1 cellular context compared by ENCODE assay signal in genomic region chr17:8123695-8124349, GRCh38.
A peak's percentile ranks its signal among the peaks of the same experiment; 100 is the strongest.
TF ChIP-seq lines count a peak whose summit lies in the region.

HES7 (minus strand) TSS chr17:8124106; CDS start chr17:8124084, 22 bp downstream.

TF ChIP-seq in HEK293, 187 proteins besides CTCF, POLR2A, EP300 and RAD21 (continued from another document and continues in another):
- TF ChIP-seq, protein P1, sequence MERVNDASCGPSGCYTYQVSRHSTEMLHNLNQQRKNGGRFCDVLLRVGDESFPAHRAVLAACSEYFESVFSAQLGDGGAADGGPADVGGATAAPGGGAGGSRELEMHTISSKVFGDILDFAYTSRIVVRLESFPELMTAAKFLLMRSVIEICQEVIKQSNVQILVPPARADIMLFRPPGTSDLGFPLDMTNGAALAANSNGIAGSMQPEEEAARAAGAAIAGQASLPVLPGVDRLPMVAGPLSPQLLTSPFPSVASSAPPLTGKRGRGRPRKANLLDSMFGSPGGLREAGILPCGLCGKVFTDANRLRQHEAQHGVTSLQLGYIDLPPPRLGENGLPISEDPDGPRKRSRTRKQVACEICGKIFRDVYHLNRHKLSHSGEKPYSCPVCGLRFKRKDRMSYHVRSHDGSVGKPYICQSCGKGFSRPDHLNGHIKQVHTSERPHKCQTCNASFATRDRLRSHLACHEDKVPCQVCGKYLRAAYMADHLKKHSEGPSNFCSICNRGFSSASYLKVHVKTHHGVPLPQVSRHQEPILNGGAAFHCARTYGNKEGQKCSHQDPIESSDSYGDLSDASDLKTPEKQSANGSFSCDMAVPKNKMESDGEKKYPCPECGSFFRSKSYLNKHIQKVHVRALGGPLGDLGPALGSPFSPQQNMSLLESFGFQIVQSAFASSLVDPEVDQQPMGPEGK (tag by site-specific recombination; IDR thresholded peaks at IDR 0.05) = peak; percentile 84
- TF ChIP-seq ZNF837 (tag by site-specific recombination; IDR thresholded peaks at IDR 0.05) (no peak), ZNF843 (tag by site-specific recombination; IDR thresholded peaks at IDR 0.05) (no peak), ZNF521 (tag by site-specific recombination; IDR thresholded peaks at IDR 0.05) (no peak), SCRT1 (tag by site-specific recombination; IDR thresholded peaks at IDR 0.05; ENCODE audit: borderline replicate concordance) (no peak), ZNF76 (tag by site-specific recombination; IDR thresholded peaks at IDR 0.05; ENCODE audit: borderline replicate concordance, low read depth) (peak; percentile 63), WT1 (tag by site-specific recombination; IDR thresholded peaks at IDR 0.05) (no peak), ZBTB7A (tag by site-specific recombination; IDR thresholded peaks at IDR 0.05; ENCODE audit: low read depth) (0 out of 2 replicates have a peak, but pooled peaks have one; percentile 9), ZNF621 (tag by site-specific recombination; IDR thresholded peaks at IDR 0.05) (no peak), GLIS1 (tag by site-specific recombination; IDR thresholded peaks at IDR 0.05) (peak; percentile 37; the same call in 1 of the 2 replicates), RBAK (tag by site-specific recombination; IDR thresholded peaks at IDR 0.05) (no peak), ZNF239 (tag by site-specific recombination; IDR thresholded peaks at IDR 0.05) (no peak), ZNF639 (tag by site-specific recombination; IDR thresholded peaks at IDR 0.05) (no peak), ZNF747 (tag by site-specific recombination; IDR thresholded peaks at IDR 0.05) (no peak), ZNF792 (tag by site-specific recombination; IDR thresholded peaks at IDR 0.05) (no peak), ZBTB26 (tag by site-specific recombination; optimal IDR thresholded peaks at IDR 0.05) (no peak), ZNF26 (tag by site-specific recombination; IDR thresholded peaks at IDR 0.05) (no peak), ZNF624 (tag by site-specific recombination; IDR thresholded peaks at IDR 0.05) (no peak), ZNF670 (tag by site-specific recombination; IDR thresholded peaks at IDR 0.05; ENCODE audit: low read depth) (no peak), ZNF529 (tag by site-specific recombination; IDR thresholded peaks at IDR 0.05; ENCODE audit: insufficient replicate concordance) (no peak), ZNF560 (tag by site-specific recombination; IDR thresholded peaks at IDR 0.05; ENCODE audit: borderline replicate concordance) (no peak), ZNF10 (tag by site-specific recombination; IDR thresholded peaks at IDR 0.05) (no peak), ZNF114 (tag by site-specific recombination; IDR thresholded peaks at IDR 0.05) (no peak), ZNF184 (tag by site-specific recombination; IDR thresholded peaks at IDR 0.05) (no peak), ZNF692 (tag by site-specific recombination; IDR thresholded peaks at IDR 0.05) (peak; percentile 10; the same call in 1 of the 2 replicates), ZNF555 (tag by site-specific recombination; conservative IDR thresholded peaks at IDR 0.05) (no peak), ZNF548 (tag by site-specific recombination; IDR thresholded peaks at IDR 0.05) (no peak), ZNF350 (tag by site-specific recombination; IDR thresholded peaks at IDR 0.05) (no peak), ZNF626 (tag by site-specific recombination; IDR thresholded peaks at IDR 0.05) (no peak), ZNF19 (tag by site-specific recombination; IDR thresholded peaks at IDR 0.05; ENCODE audit: low read depth) (no peak), BCL11B (tag by site-specific recombination; IDR thresholded peaks at IDR 0.05; ENCODE audit: low read depth) (no peak), ZNF830 (tag by site-specific recombination; IDR thresholded peaks at IDR 0.05; ENCODE audit: low read depth) (no peak), ZNF37A (tag by site-specific recombination; IDR thresholded peaks at IDR 0.05) (no peak), ZNF148 (tag by site-specific recombination; IDR thresholded peaks at IDR 0.05; ENCODE audit: borderline replicate concordance) (no peak), ZBTB8A (tag by site-specific recombination; IDR thresholded peaks at IDR 0.05) (peak; percentile 65), ZNF266 (tag by site-specific recombination; IDR thresholded peaks at IDR 0.05; ENCODE audit: low read depth) (no peak), ZNF274 (IDR thresholded peaks at IDR 0.05; ENCODE audit: low read length) (no peak), ZNF274 (tag by site-specific recombination; IDR thresholded peaks at IDR 0.05; ENCODE audit: borderline replicate concordance) (no peak), ZNF404 (tag by site-specific recombination; IDR thresholded peaks at IDR 0.05) (no peak), ZNF248 (tag by site-specific recombination; IDR thresholded peaks at IDR 0.05) (no peak), BCL11A (tag by site-specific recombination; IDR thresholded peaks at IDR 0.05; ENCODE audit: low read depth) (no peak; the same call in 1 of the 2 replicates), ZSCAN23 (tag by site-specific recombination; IDR thresholded peaks at IDR 0.05) (no peak), ZNF398 (tag by site-specific recombination; IDR thresholded peaks at IDR 0.05) (peak; percentile 85)
- TF ChIP-seq, protein P2, sequence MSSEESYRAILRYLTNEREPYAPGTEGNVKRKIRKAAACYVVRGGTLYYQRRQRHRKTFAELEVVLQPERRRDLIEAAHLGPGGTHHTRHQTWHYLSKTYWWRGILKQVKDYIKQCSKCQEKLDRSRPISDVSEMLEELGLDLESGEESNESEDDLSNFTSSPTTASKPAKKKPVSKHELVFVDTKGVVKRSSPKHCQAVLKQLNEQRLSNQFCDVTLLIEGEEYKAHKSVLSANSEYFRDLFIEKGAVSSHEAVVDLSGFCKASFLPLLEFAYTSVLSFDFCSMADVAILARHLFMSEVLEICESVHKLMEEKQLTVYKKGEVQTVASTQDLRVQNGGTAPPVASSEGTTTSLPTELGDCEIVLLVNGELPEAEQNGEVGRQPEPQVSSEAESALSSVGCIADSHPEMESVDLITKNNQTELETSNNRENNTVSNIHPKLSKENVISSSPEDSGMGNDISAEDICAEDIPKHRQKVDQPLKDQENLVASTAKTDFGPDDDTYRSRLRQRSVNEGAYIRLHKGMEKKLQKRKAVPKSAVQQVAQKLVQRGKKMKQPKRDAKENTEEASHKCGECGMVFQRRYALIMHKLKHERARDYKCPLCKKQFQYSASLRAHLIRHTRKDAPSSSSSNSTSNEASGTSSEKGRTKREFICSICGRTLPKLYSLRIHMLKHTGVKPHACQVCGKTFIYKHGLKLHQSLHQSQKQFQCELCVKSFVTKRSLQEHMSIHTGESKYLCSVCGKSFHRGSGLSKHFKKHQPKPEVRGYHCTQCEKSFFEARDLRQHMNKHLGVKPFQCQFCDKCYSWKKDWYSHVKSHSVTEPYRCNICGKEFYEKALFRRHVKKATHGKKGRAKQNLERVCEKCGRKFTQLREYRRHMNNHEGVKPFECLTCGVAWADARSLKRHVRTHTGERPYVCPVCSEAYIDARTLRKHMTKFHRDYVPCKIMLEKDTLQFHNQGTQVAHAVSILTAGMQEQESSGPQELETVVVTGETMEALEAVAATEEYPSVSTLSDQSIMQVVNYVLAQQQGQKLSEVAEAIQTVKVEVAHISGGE (tag by site-specific recombination; conservative IDR thresholded peaks at IDR 0.05; ENCODE audit: low read depth) = no peak
- TF ChIP-seq, protein P3, sequence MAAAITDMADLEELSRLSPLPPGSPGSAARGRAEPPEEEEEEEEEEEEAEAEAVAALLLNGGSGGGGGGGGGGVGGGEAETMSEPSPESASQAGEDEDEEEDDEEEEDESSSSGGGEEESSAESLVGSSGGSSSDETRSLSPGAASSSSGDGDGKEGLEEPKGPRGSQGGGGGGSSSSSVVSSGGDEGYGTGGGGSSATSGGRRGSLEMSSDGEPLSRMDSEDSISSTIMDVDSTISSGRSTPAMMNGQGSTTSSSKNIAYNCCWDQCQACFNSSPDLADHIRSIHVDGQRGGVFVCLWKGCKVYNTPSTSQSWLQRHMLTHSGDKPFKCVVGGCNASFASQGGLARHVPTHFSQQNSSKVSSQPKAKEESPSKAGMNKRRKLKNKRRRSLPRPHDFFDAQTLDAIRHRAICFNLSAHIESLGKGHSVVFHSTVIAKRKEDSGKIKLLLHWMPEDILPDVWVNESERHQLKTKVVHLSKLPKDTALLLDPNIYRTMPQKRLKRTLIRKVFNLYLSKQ (tag by site-specific recombination; IDR thresholded peaks at IDR 0.05; ENCODE audit: borderline replicate concordance) = no peak
- TF ChIP-seq, protein P4, sequence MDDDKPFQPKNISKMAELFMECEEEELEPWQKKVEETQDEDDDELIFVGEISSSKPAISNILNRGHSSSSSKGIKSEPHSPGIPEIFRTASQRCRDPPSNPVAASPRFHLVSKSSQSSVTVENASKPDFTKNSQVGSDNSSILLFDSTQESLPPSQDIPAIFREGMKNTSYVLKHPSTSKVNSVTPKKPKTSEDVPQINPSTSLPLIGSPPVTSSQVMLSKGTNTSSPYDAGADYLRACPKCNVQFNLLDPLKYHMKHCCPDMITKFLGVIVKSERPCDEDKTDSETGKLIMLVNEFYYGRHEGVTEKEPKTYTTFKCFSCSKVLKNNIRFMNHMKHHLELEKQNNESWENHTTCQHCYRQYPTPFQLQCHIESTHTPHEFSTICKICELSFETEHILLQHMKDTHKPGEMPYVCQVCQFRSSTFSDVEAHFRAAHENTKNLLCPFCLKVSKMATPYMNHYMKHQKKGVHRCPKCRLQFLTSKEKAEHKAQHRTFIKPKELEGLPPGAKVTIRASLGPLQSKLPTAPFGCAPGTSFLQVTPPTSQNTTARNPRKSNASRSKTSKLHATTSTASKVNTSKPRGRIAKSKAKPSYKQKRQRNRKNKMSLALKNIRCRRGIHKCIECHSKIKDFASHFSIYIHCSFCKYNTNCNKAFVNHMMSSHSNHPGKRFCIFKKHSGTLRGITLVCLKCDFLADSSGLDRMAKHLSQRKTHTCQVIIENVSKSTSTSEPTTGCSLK (tag by site-specific recombination; IDR thresholded peaks at IDR 0.05) = no peak
